15 cellular contexts compared by ENCODE assay signal in genomic region chr3:17035033-17035432, GRCh38.
"Had no signal": no experiment of that assay in that cellular context is flagged by ENCODE, and none has a peak within 500 bp of the region (broad histone marks: within the 10 kb centered on the region; RNA-seq: fewer than 3 reads in every experiment).

No MANE protein-coding gene starts in this region.

- H3K9me3 ChIP-seq: lower lobe of right lung, right atrium auricular region, tibial nerve, vagina had no signal

- H3K27me3 Mint-ChIP-seq: brain; naive thymus-derived CD4-positive, alpha-beta T cell had no signal

- H3K27ac ChIP-seq: foreskin keratinocyte, lower lobe of right lung, right atrium auricular region, tibial nerve, vagina had no signal

- H3K36me3 ChIP-seq: lower lobe of right lung, right atrium auricular region, tibial nerve, vagina had no signal

- H3K4me3 ChIP-seq: lower lobe of right lung, right atrium auricular region, tibial nerve, vagina had no signal

- H3K9me3 Mint-ChIP-seq: brain had no signal

- H3K27me3 ChIP-seq: foreskin keratinocyte, right atrium auricular region, tibial nerve, vagina had no signal

- ATAC-seq: foreskin keratinocyte; lower lobe of right lung; naive thymus-derived CD4-positive, alpha-beta T cell had no signal

- DNase-seq: activated CD4-positive, CD25-positive, alpha-beta regulatory T cell treated with anti-CD3 and anti-CD28 coated beads, Interleukin-2, amount 50 U/mL, for 72 hours; activated naive CD4-positive, alpha-beta T cell treated with Interleukin-2 at 50 U/mL for 16 hours; activated T-cell treated with anti-CD3 and anti-CD28 coated beads for 4 hours; effector memory CD4-positive, alpha-beta T cell; foreskin keratinocyte; lower lobe of right lung; midbrain; naive thymus-derived CD4-positive, alpha-beta T cell; posterior cingulate gyrus; stimulated activated CD4-positive, alpha-beta T cell treated with anti-CD3 and anti-CD28 coated beads, Interleukin-2, amount 100 ng/mL, for 48 hours; stimulated activated naive CD4-positive, alpha-beta T cell had no signal

- H3K36me3 Mint-ChIP-seq: brain had no signal

- H3K4me3 Mint-ChIP-seq: brain had no signal
